25 cellular contexts compared by ENCODE assay signal in genomic region chr1:69109276-69109675, GRCh38.
"Had no signal": no experiment of that assay in that cellular context is flagged by ENCODE, and none has a peak within 500 bp of the region (broad histone marks: within the 10 kb centered on the region; RNA-seq: fewer than 3 reads in every experiment).

No MANE protein-coding gene starts in this region.

- H3K27me3 ChIP-seq: cardiac muscle cell, colonic mucosa, gastrocnemius medialis, stomach, thyroid gland, upper lobe of left lung had no signal

- H3K4me1 Mint-ChIP-seq: nephron; stimulated activated naive B cell treated with anti-CD40 and anti-IgM and Interleukin-4, amounts not matched to agents 10 μg/mL and 1 μg/mL and 100 μg/mL, for 72 hours; T-helper 17 cell; WTC11 had no signal

- FAIRE-seq: islet of Langerhans had no signal

- DNase-seq: activated CD4-positive, alpha-beta T cell treated with anti-CD3 and anti-CD28 coated beads, Interleukin-2, amount 50 U/mL, for 1 hour; activated CD8-positive, alpha-beta T cell treated with anti-CD3 and anti-CD28 coated beads for 36 hours; activated naive CD4-positive, alpha-beta T cell; activated T-cell treated with anti-CD3 and anti-CD28 coated beads, Interleukin-2, amount 50 U/mL, for 48 hours; cerebellar nuclear complex; colonic mucosa; effector memory CD4-positive, alpha-beta T cell; gastrocnemius medialis; glutamatergic neuron; left ventricle myocardium inferior; stimulated activated CD4-positive, alpha-beta T cell treated with anti-CD3 and anti-CD28 coated beads, Interleukin-1b, Interleukin-23, amount 100 ng/mL, for 48 hours; stimulated activated naive B cell treated with anti-CD40 and anti-IgM and Interleukin-4, amounts not matched to agents 10 μg/mL and 1 μg/mL and 100 μg/mL, for 72 hours; stomach; T-helper 17 cell; T1000; thyroid gland; upper lobe of left lung had no signal

- H3K27me3 Mint-ChIP-seq: activated CD8-positive, alpha-beta T cell treated with anti-CD3 and anti-CD28 coated beads for 36 hours; stimulated activated naive B cell treated with anti-CD40 and anti-IgM and Interleukin-4, amounts not matched to agents 10 μg/mL and 1 μg/mL and 100 μg/mL, for 72 hours; T-helper 17 cell had no signal

- H3K36me3 ChIP-seq: cardiac muscle cell, colonic mucosa, gastrocnemius medialis, left ventricle myocardium inferior, stomach, thyroid gland, upper lobe of left lung had no signal

- H3K36me3 Mint-ChIP-seq: activated naive CD4-positive, alpha-beta T cell treated with anti-CD3 and anti-CD28 coated beads, Interleukin-2, amount 50 U/mL, for 72 hours; stimulated activated naive B cell treated with anti-CD40 and anti-IgM and Interleukin-4, amounts not matched to agents 10 μg/mL and 1 μg/mL and 100 μg/mL, for 72 hours had no signal

- ATAC-seq: activated CD8-positive, alpha-beta T cell treated with anti-CD3 and anti-CD28 coated beads for 36 hours; activated naive CD4-positive, alpha-beta T cell treated with anti-CD3 and anti-CD28 coated beads, Interleukin-2, amount 50 U/mL, for 72 hours; gastrocnemius medialis; sciatic nerve; stimulated activated naive B cell treated with anti-CD40 and anti-IgM and Interleukin-4, amounts not matched to agents 10 μg/mL and 1 μg/mL and 100 μg/mL, for 72 hours; T-helper 17 cell; WTC11 had no signal

- H3K4me3 Mint-ChIP-seq: activated CD8-positive, alpha-beta T cell treated with anti-CD3 and anti-CD28 coated beads for 36 hours; nephron; stimulated activated naive B cell treated with anti-CD40 and anti-IgM and Interleukin-4, amounts not matched to agents 10 μg/mL and 1 μg/mL and 100 μg/mL, for 72 hours; T-helper 17 cell; WTC11 had no signal

- H3K27ac ChIP-seq: cardiac muscle cell, colonic mucosa, gastrocnemius medialis, left ventricle myocardium inferior, skin epidermis, stomach, thyroid gland, upper lobe of left lung had no signal

- H3K4me3 ChIP-seq: cardiac muscle cell, colonic mucosa, gastrocnemius medialis, left ventricle myocardium inferior, lung, skin epidermis, stomach, thyroid gland, upper lobe of left lung had no signal

- H3K27ac Mint-ChIP-seq: activated CD8-positive, alpha-beta T cell treated with anti-CD3 and anti-CD28 coated beads for 36 hours; activated naive CD4-positive, alpha-beta T cell treated with anti-CD3 and anti-CD28 coated beads, Interleukin-2, amount 50 U/mL, for 72 hours; nephron; stimulated activated naive B cell treated with anti-CD40 and anti-IgM and Interleukin-4, amounts not matched to agents 10 μg/mL and 1 μg/mL and 100 μg/mL, for 72 hours; T-helper 17 cell; WTC11 had no signal

- H3K4me1 ChIP-seq: colonic mucosa, gastrocnemius medialis, left ventricle myocardium inferior, stomach, thyroid gland, upper lobe of left lung had no signal

- H3K9me3 ChIP-seq: colonic mucosa, gastrocnemius medialis, stomach, thyroid gland, upper lobe of left lung had no signal
